ENCODE assay signal across 17 cellular contexts in genomic region chr11:13294771-13295579, GRCh38. TPM values are rescaled to one million over a fixed set of nuclear protein-coding genes. Genes with fewer than 3 reads are reported as not detected.
DNase-seq lines count a peak whose midpoint lies in the region; ATAC-seq and TF ChIP-seq lines count a peak whose summit lies in the region.
"Had no signal": no experiment of that assay in that cellular context is flagged by ENCODE, and none has a peak within 500 bp of the region (broad histone marks: within the 10 kb centered on the region; RNA-seq: fewer than 3 reads in every experiment).

No MANE protein-coding gene starts in this region.

- no peaks in the 10 kb centered on the region for H3K36me3 ChIP-seq in parathyroid adenoma (ENCODE audit: control insufficient read depth, insufficient read depth, low read length)

- H3K27me3 ChIP-seq in parathyroid adenoma (ENCODE audit: control insufficient read depth, insufficient read depth, low read length) = no peaks in the 10 kb centered on the region
- H3K27me3 ChIP-seq: testis had no signal

- no peak overlapping the region for H3K27ac ChIP-seq in parathyroid adenoma
- H3K27ac ChIP-seq: testis had no signal

- no peaks in the 10 kb centered on the region for H3K27me3 Mint-ChIP-seq in activated naive CD4-positive, alpha-beta T cell treated with anti-CD3 and anti-CD28 coated beads, Interleukin-2, amount 50 U/mL, for 24 hours
- H3K27me3 Mint-ChIP-seq in central memory CD8-positive, alpha-beta T cell = no peaks in the 10 kb centered on the region
- H3K27me3 Mint-ChIP-seq in endothelial cell (ENCODE audit: unreplicated experiment) = no peaks in the 10 kb centered on the region
- H3K27me3 Mint-ChIP-seq in activated CD4-positive, alpha-beta T cell treated with anti-CD3 and anti-CD28 coated beads, Interleukin-2, amount 10 ng/mL, durations not matched to agents 7 days and 5 days = no peaks in the 10 kb centered on the region
- H3K27me3 Mint-ChIP-seq: activated naive CD8-positive, alpha-beta T cell had no signal

- peak overlapping the region; percentile 22 for H2AFZ ChIP-seq in parathyroid adenoma

- no peak for DNase-seq in activated naive CD4-positive, alpha-beta T cell treated with Interleukin-2 at 50 U/mL for 16 hours
- peak; percentile 69 for DNase-seq in NCI-H2029 treated with DMSO at 0.1 percent for 48 hours (lab: John Stamatoyannopoulos, UW)
- DNase-seq in central memory CD8-positive, alpha-beta T cell (ENCODE audit: low spot score in 2 of 2) = no peak
- DNase-seq in endothelial cell (ENCODE audit: low spot score) = no peak
- no peak for DNase-seq in activated CD4-positive, alpha-beta T cell treated with anti-CD3 and anti-CD28 coated beads, Interleukin-2, amount 10 ng/mL, durations not matched to agents 7 days and 5 days
- no peak for DNase-seq in SW 1271 (lab: John Stamatoyannopoulos, UW)
- DNase-seq: activated CD4-positive, alpha-beta T cell treated with anti-CD3 and anti-CD28 coated beads for 1 hour; Caco-2; GF-D8; HFFc6; occipital lobe; stimulated activated CD4-positive, alpha-beta T cell treated with anti-CD3 and anti-CD28 coated beads, Interleukin-4, amount 100 ng/mL, for 4 hours; testis had no signal

- POLR2A ChIA-PET in activated CD4-positive, alpha-beta T cell treated with anti-CD3 and anti-CD28 coated beads, Interleukin-2, amount 10 ng/mL, durations not matched to agents 7 days and 5 days (lab: Charles Lee) = no interaction called here

- peaks cover 92% of the 10 kb centered on the region for H3K4me1 Mint-ChIP-seq in activated naive CD4-positive, alpha-beta T cell treated with anti-CD3 and anti-CD28 coated beads, Interleukin-2, amount 50 U/mL, for 24 hours
- peaks cover 84% of the 10 kb centered on the region for H3K4me1 Mint-ChIP-seq in central memory CD8-positive, alpha-beta T cell
- peaks cover 16% of the 10 kb centered on the region for H3K4me1 Mint-ChIP-seq in endothelial cell (ENCODE audit: unreplicated experiment)
- H3K4me1 Mint-ChIP-seq in activated CD4-positive, alpha-beta T cell treated with anti-CD3 and anti-CD28 coated beads, Interleukin-2, amount 10 ng/mL, durations not matched to agents 7 days and 5 days = peaks cover 64% of the 10 kb centered on the region

- TF ChIP-seq CTCF in parathyroid adenoma (IDR thresholded peaks at IDR 0.05) (no peak), endothelial cell (IDR thresholded peaks at IDR 0.05; ENCODE audit: unreplicated experiment) (no peak)

- H3K9me3 Mint-ChIP-seq in activated naive CD4-positive, alpha-beta T cell treated with anti-CD3 and anti-CD28 coated beads, Interleukin-2, amount 50 U/mL, for 24 hours = no peaks in the 10 kb centered on the region
- H3K9me3 Mint-ChIP-seq in central memory CD8-positive, alpha-beta T cell = no peaks in the 10 kb centered on the region
- no peaks in the 10 kb centered on the region for H3K9me3 Mint-ChIP-seq in endothelial cell (ENCODE audit: unreplicated experiment)
- no peaks in the 10 kb centered on the region for H3K9me3 Mint-ChIP-seq in activated CD4-positive, alpha-beta T cell treated with anti-CD3 and anti-CD28 coated beads, Interleukin-2, amount 10 ng/mL, durations not matched to agents 7 days and 5 days
- H3K9me3 Mint-ChIP-seq: HFFc6; T-helper 2 cell treated with Interferon-gamma antibody and Interleukin-4, amounts not matched to agents 5 μg/mL and 100 μg/mL, for 36 hours had no signal

- no peaks in the 10 kb centered on the region for H3K9me3 ChIP-seq in parathyroid adenoma (ENCODE audit: control insufficient read depth, low read length)
- H3K9me3 ChIP-seq: Caco-2, testis had no signal

- H3K4me1 ChIP-seq in parathyroid adenoma = peaks cover 6% of the 10 kb centered on the region
- H3K4me1 ChIP-seq: Caco-2, testis had no signal

- no peak overlapping the region for H3K4me3 ChIP-seq in parathyroid adenoma (ENCODE audit: low read depth, low read length)
- H3K4me3 ChIP-seq: testis had no signal

- peaks cover 6% of the 10 kb centered on the region for H3K36me3 Mint-ChIP-seq in activated naive CD4-positive, alpha-beta T cell treated with anti-CD3 and anti-CD28 coated beads, Interleukin-2, amount 50 U/mL, for 24 hours
- H3K36me3 Mint-ChIP-seq in central memory CD8-positive, alpha-beta T cell (ENCODE audit: insufficient read depth) = peaks cover 4% of the 10 kb centered on the region
- H3K36me3 Mint-ChIP-seq in endothelial cell (ENCODE audit: low read depth, unreplicated experiment) = peaks cover 3% of the 10 kb centered on the region
- H3K36me3 Mint-ChIP-seq in activated CD4-positive, alpha-beta T cell treated with anti-CD3 and anti-CD28 coated beads, Interleukin-2, amount 10 ng/mL, durations not matched to agents 7 days and 5 days (ENCODE audit: low read depth) = peaks cover 5% of the 10 kb centered on the region

- H3K4me2 ChIP-seq in parathyroid adenoma (ENCODE audit: low read length) = no peak overlapping the region

- H3K79me2 ChIP-seq in parathyroid adenoma = peaks cover 7% of the 10 kb centered on the region

- no peak overlapping the region for H3K9ac ChIP-seq in parathyroid adenoma

- peak overlapping the region; percentile 14 for H3K27ac Mint-ChIP-seq in activated naive CD4-positive, alpha-beta T cell treated with anti-CD3 and anti-CD28 coated beads, Interleukin-2, amount 50 U/mL, for 24 hours
- H3K27ac Mint-ChIP-seq in central memory CD8-positive, alpha-beta T cell (ENCODE audit: low read depth) = peak overlapping the region; percentile 54
- H3K27ac Mint-ChIP-seq in endothelial cell (ENCODE audit: unreplicated experiment) = no peak overlapping the region
- H3K27ac Mint-ChIP-seq in activated CD4-positive, alpha-beta T cell treated with anti-CD3 and anti-CD28 coated beads, Interleukin-2, amount 10 ng/mL, durations not matched to agents 7 days and 5 days = no peak overlapping the region
- H3K27ac Mint-ChIP-seq: HFFc6; T-helper 2 cell treated with Interferon-gamma antibody and Interleukin-4, amounts not matched to agents 5 μg/mL and 100 μg/mL, for 36 hours had no signal

- no peak for ATAC-seq in central memory CD8-positive, alpha-beta T cell (replicated peaks; ENCODE audit: extremely low read depth, poor library complexity, severe bottlenecking)

- CTCF ChIA-PET in activated CD4-positive, alpha-beta T cell treated with anti-CD3 and anti-CD28 coated beads, Interleukin-2, amount 10 ng/mL, durations not matched to agents 7 days and 5 days (lab: Charles Lee) = interaction anchor here (1.3 kb wide), 1 partner anchor 8 kb away, joined by 4 read pairs; no protein-coding TSS in a partner anchor

- no peak overlapping the region for H3K4me3 Mint-ChIP-seq in activated naive CD4-positive, alpha-beta T cell treated with anti-CD3 and anti-CD28 coated beads, Interleukin-2, amount 50 U/mL, for 24 hours
- peak overlapping the region; percentile 4 for H3K4me3 Mint-ChIP-seq in central memory CD8-positive, alpha-beta T cell
- H3K4me3 Mint-ChIP-seq in endothelial cell (ENCODE audit: unreplicated experiment) = no peak overlapping the region
- H3K4me3 Mint-ChIP-seq in activated CD4-positive, alpha-beta T cell treated with anti-CD3 and anti-CD28 coated beads, Interleukin-2, amount 10 ng/mL, durations not matched to agents 7 days and 5 days = no peak overlapping the region
- H3K4me3 Mint-ChIP-seq: activated naive CD8-positive, alpha-beta T cell; HFFc6; T-helper 2 cell treated with Interferon-gamma antibody and Interleukin-4, amounts not matched to agents 5 μg/mL and 100 μg/mL, for 36 hours had no signal

RNA-seq across cellular contexts. Expression of gene BMAL1, which starts 17.4 kb away (rescaled TPM):
- 7.7 TPM for total RNA-seq in endothelial cell (ENCODE audit: unreplicated experiment)
- total RNA-seq in activated CD4-positive, alpha-beta T cell treated with anti-CD3 and anti-CD28 coated beads, Interleukin-2, amount 10 ng/mL, durations not matched to agents 7 days and 5 days = 10 to 100 TPM; 32.0 to 36.9 TPM

Comparison
In these comparisons a context has a peak if more than half of its experiments do, and no peak if none do; other contexts are left out.
1. H3K27ac Mint-ChIP-seq: peak in activated naive CD4-positive, alpha-beta T cell treated with anti-CD3 and anti-CD28 coated beads, Interleukin-2, amount 50 U/mL, for 24 hours (single experiment) and central memory CD8-positive, alpha-beta T cell (single experiment); none in endothelial cell (single experiment) and activated CD4-positive, alpha-beta T cell treated with anti-CD3 and anti-CD28 coated beads, Interleukin-2, amount 10 ng/mL, durations not matched to agents 7 days and 5 days (single experiment).